Comparison of ENCODE assay signal across 8 cellular contexts in the genomic region with DNA sequence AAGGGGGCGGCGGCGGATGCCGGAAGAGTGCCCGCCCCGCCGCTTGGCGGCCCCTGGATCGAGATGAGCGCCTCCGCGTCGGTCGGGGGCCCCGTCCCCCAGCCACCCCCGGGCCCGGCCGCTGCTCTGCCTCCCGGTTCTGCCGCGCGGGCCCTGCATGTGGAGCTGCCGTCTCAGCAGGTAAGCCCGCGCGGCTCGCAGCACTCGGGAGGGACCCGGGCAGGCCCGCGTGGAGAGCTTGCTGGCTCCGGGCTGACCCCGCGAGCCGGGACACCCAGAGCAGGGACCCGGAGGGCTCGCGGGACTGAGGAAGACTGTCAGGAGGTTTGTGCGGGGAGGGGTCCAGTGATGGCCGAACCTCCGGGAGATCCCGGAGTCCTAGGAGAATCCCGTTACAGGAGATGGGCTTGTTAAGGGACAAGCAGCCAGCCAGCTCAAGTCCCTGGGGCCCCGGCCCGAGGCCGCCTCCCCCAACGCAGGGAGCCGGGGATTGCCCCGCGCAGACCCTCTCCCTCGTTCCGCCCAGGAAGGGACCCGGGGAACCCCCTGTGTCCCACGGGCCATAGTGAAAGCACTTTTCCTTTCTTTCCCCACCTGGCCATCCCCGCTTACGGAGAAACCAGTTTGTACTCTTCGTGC. TPM values are rescaled to one million over a fixed set of nuclear protein-coding genes. Genes with fewer than 3 reads are reported as not detected.
A peak's percentile ranks its signal among the peaks of the same experiment; 100 is the strongest.
DNase-seq lines count a peak whose midpoint lies in the region; ATAC-seq and TF ChIP-seq lines count a peak whose summit lies in the region.

No MANE protein-coding gene starts in this region.

- no TSS peak for BruUV-seq in Panc1 (replicated peaks; lab: Mats Ljungman, UMichigan)

- in situ Hi-C loops in Panc1 (cut with HindIII; ENCODE audit: low pct_unique_long_range_greater_than_20kb, low sequenced_read_pairs), result no loop called here

- H3K27ac ChIP-seq in Panc1 (ENCODE audit: low read length) (peak overlapping the region; percentile 83), adrenal gland (peak overlapping the region; percentile 19 to 96 (median 95))

- intact Hi-C loops in Panc1 (cut with micrococcal nuclease; ENCODE audit: unreplicated experiment), result loop anchor here (10.0 kb wide), 1 partner anchor 499 kb away; no protein-coding TSS in a partner anchor
- intact Hi-C loops in adrenal gland (cut with DNase I), result loop anchor here in 1 of 2 donors (2.0 kb wide), 1 partner anchor 51 kb away; no protein-coding TSS in a partner anchor

- H3K4me3 ChIP-seq in Panc1 (ENCODE audit: low read depth in 2 of 2, low read length in 2 of 2) (peak overlapping the region; percentile 77 to 91), adrenal gland (peak overlapping the region; percentile 56 to 96 (median 68)), iPS-15b (ENCODE audit: low read depth, low read length) (peak overlapping the region; percentile 89)

- ATAC-seq in HG02884 (IDR thresholded peaks at IDR 0.05; ENCODE audit: unreplicated experiment) (peak; percentile 8), Panc1 (peak; percentile 43)

- DNase-seq in NCI-H2196 (lab: John Stamatoyannopoulos, UW; ENCODE audit: unreplicated experiment), result peak; percentile 12
- no peak for DNase-seq in NCI-H2196 treated with DMSO at 0.1 percent for 48 hours (lab: John Stamatoyannopoulos, UW; ENCODE audit: unreplicated experiment)
- no peak for DNase-seq in Panc1 (ENCODE audit: low read depth, low spot score)
- peak in 6 of 7 donors; percentile 52 to 75 (median 60) for DNase-seq in adrenal gland
- DNase-seq in stimulated activated CD4-positive, alpha-beta T cell treated with anti-CD3 and anti-CD28 coated beads, Interleukin-12 subunit alpha, Interleukin-12 subunit beta, amount 100 ng/mL, for 4 hours, result peak; percentile 30
- no peak for DNase-seq in DMS114 treated with DMSO at 0.1 percent for 48 hours (lab: John Stamatoyannopoulos, UW; ENCODE audit: unreplicated experiment)

- TF ChIP-seq CTCF in Panc1 (IDR thresholded peaks at IDR 0.05) (no peak), adrenal gland (IDR thresholded peaks at IDR 0.05) (no peak)

- H3K36me3 ChIP-seq in Panc1 (ENCODE audit: control insufficient read depth, insufficient read depth, low read length) (no peaks in the 10 kb centered on the region; the same call in 1 of the 2 replicates), adrenal gland (replicated peaks in 1 of 2) (no peaks in the 10 kb centered on the region), iPS-15b (ENCODE audit: control insufficient read depth, insufficient read depth, low read length) (no peaks in the 10 kb centered on the region)

- H3K4me1 ChIP-seq in Panc1 (ENCODE audit: control insufficient read depth, insufficient read depth, low read length) (peaks cover 23% of the 10 kb centered on the region), adrenal gland (replicated peaks in 1 of 2) (peaks cover 14 to 25% of the 10 kb centered on the region in 2 donors), iPS-15b (ENCODE audit: control insufficient read depth, insufficient read depth, low read length) (peaks cover 3% of the 10 kb centered on the region)

- TF ChIP-seq POLR2A in adrenal gland (IDR thresholded peaks at IDR 0.05), result no peak

- CTCF ChIA-PET in Panc1 (lab: Charles Lee), result interaction anchor here (0.6 kb wide), 1 partner anchor 141 kb away, joined by 4 read pairs; no protein-coding TSS in a partner anchor

- POLR2A ChIA-PET in Panc1 (lab: Charles Lee), result interaction anchor here (0.6 kb wide), 1 partner anchor 16 kb away, joined by 4 read pairs; no protein-coding TSS in a partner anchor

- 0 to 1% (median 0%) methylated on average over 9 to 57 of the region's 57 CpGs for WGBS in adrenal gland, 4 donors

- H3K9me3 ChIP-seq in Panc1 (ENCODE audit: control insufficient read depth, insufficient read depth, low read depth, low read length) (no peaks in the 10 kb centered on the region), adrenal gland (replicated peaks in 1 of 3) (no peaks in the 10 kb centered on the region), iPS-15b (ENCODE audit: control insufficient read depth, insufficient read depth, low read length) (no peaks in the 10 kb centered on the region)

- H3K27me3 ChIP-seq in Panc1 (ENCODE audit: control insufficient read depth, insufficient read depth, low read length), result no peaks in the 10 kb centered on the region
- no peaks in the 10 kb centered on the region for H3K27me3 ChIP-seq in adrenal gland
- peaks cover 6% of the 10 kb centered on the region for H3K27me3 ChIP-seq in iPS-15b (ENCODE audit: control insufficient read depth, insufficient read depth, low read length)

- peak overlapping the region; percentile 50 for H3K9ac ChIP-seq in iPS-15b (ENCODE audit: low read depth, low read length)

RNA-seq across cellular contexts. Expression of a gene that starts 0.5 kb away (rescaled TPM):
- total RNA-seq in Panc1 (2021; ENCODE audit: unreplicated experiment) (29.5 TPM), adrenal gland (10 to 100 TPM; 16.5 to 38.5 (median 31.1) TPM)
- polyA plus RNA-seq in Panc1 (2012; ENCODE audit: insufficient read length), result 12.0 TPM
- 10 to 100 TPM; 10.9 to 27.0 (median 12.9) TPM for polyA plus RNA-seq in adrenal gland

RNA-seq across cellular contexts. Expression of a gene that starts 46.9 kb away (rescaled TPM):
- total RNA-seq in Panc1 (2021; ENCODE audit: unreplicated experiment), result 19.2 TPM
- polyA plus RNA-seq in Panc1 (2012; ENCODE audit: insufficient read length), result 23.1 TPM
- 10 to 100 TPM in 3 of 8 donors, 1 to 10 TPM in 5; 2.1 to 24.0 (median 7.5) TPM for total RNA-seq in adrenal gland
- polyA plus RNA-seq in adrenal gland, result 10 to 100 TPM in 1 of 3 donors, 1 to 10 TPM in 2; 2.6 to 79.2 (median 4.0) TPM

Comparison
In these comparisons a context has a peak if more than half of its experiments do, and no peak if none do; other contexts are left out.
1. DNase-seq: peak in NCI-H2196 (single experiment), adrenal gland (6 of 7) and stimulated activated CD4-positive, alpha-beta T cell treated with anti-CD3 and anti-CD28 coated beads, Interleukin-12 subunit alpha, Interleukin-12 subunit beta, amount 100 ng/mL, for 4 hours (single experiment); none in NCI-H2196 treated with DMSO at 0.1 percent for 48 hours (single experiment), Panc1 (single experiment) and DMS114 treated with DMSO at 0.1 percent for 48 hours (single experiment).
2. Peak in every context shown above with its lines, with median percentiles within 50 percentile points of each other: H3K4me3 ChIP-seq.